23 cellular contexts compared by ENCODE assay signal in genomic region chr12:981176-981828, GRCh38. TPM values are rescaled to one million over a fixed set of nuclear protein-coding genes. Genes with fewer than 3 reads are reported as not detected.
A peak's percentile ranks its signal among the peaks of the same experiment; 100 is the strongest.
DNase-seq lines count a peak whose midpoint lies in the region; ATAC-seq, FAIRE-seq and TF ChIP-seq lines count a peak whose summit lies in the region.
"Had no signal": no experiment of that assay in that cellular context is flagged by ENCODE, and none has a peak within 500 bp of the region (broad histone marks: within the 10 kb centered on the region; RNA-seq: fewer than 3 reads in every experiment).

No MANE protein-coding gene starts in this region.

- H3K4me3 Mint-ChIP-seq in stimulated activated naive CD8-positive, alpha-beta T cell treated with anti-CD3 and anti-CD28 coated beads, Interleukin-15, amount 100 ng/mL, for 72 hours = no peak overlapping the region
- no peak overlapping the region for H3K4me3 Mint-ChIP-seq in activated naive CD4-positive, alpha-beta T cell treated with anti-CD3 and anti-CD28 coated beads for 36 hours
- H3K4me3 Mint-ChIP-seq: activated CD8-positive, alpha-beta T cell treated with anti-CD3 and anti-CD28 coated beads for 36 hours; CD8-positive, alpha-beta T cell; nephron progenitor cell had no signal

- no peaks in the 10 kb centered on the region for H3K79me2 ChIP-seq in endothelial cell of umbilical vein (ENCODE audit: control insufficient read depth, insufficient read depth, low read length)

- H3K4me3 ChIP-seq in endothelial cell of umbilical vein (replicated peaks in 1 of 3; ENCODE audit: insufficient read depth in 1 of 3, low read depth in 1 of 3, low read length in 3 of 3) = no peak overlapping the region
- H3K4me3 ChIP-seq in uterus = no peak overlapping the region
- no peak overlapping the region for H3K4me3 ChIP-seq in HAP-1
- H3K4me3 ChIP-seq: colonic mucosa, prostate gland, spleen, tibial nerve had no signal

- in situ Hi-C loops in HAP-1 (cut with MboI; ENCODE audit: low sequenced_read_pairs) = no loop called here

- H3K27me3 Mint-ChIP-seq in stimulated activated naive CD8-positive, alpha-beta T cell treated with anti-CD3 and anti-CD28 coated beads, Interleukin-15, amount 100 ng/mL, for 72 hours = no peaks in the 10 kb centered on the region
- H3K27me3 Mint-ChIP-seq in activated naive CD4-positive, alpha-beta T cell treated with anti-CD3 and anti-CD28 coated beads for 36 hours (ENCODE audit: low read depth) = no peaks in the 10 kb centered on the region
- H3K27me3 Mint-ChIP-seq: activated CD8-positive, alpha-beta T cell treated with anti-CD3 and anti-CD28 coated beads for 36 hours had no signal

- DNase-seq in stimulated activated naive CD8-positive, alpha-beta T cell treated with anti-CD3 and anti-CD28 coated beads, Interleukin-15, amount 100 ng/mL, for 72 hours = no peak
- no peak for DNase-seq in stimulated activated naive CD8-positive, alpha-beta T cell treated with anti-CD3 and anti-CD28 coated beads, Interleukin-15, Interleukin-2, amounts not matched to agents 100 U/mL and 50 U/mL, for 24 hours
- DNase-seq in RPMI7951 (ENCODE audit: low read depth) (peak; percentile 5), endothelial cell of umbilical vein (ENCODE audit: low read depth, low spot score) (peak; percentile 42), uterus (no peak), HAP-1 (ENCODE audit: low spot score in 2 of 2) (no peak)
- no peak for DNase-seq in activated naive CD4-positive, alpha-beta T cell treated with anti-CD3 and anti-CD28 coated beads for 36 hours
- DNase-seq: activated CD8-positive, alpha-beta T cell treated with anti-CD3 and anti-CD28 coated beads for 36 hours; CD8-positive, alpha-beta T cell; colonic mucosa; head of caudate nucleus; mesendoderm; MV-4-11; NCI-H2029 treated with DMSO at 0.1 percent for 48 hours; NCI-H526 treated with DMSO at 0.1 percent for 48 hours; nephron progenitor cell; RPMI8226; spleen had no signal

- H3K27ac Mint-ChIP-seq in stimulated activated naive CD8-positive, alpha-beta T cell treated with anti-CD3 and anti-CD28 coated beads, Interleukin-15, amount 100 ng/mL, for 72 hours = no peak overlapping the region
- H3K27ac Mint-ChIP-seq in activated naive CD4-positive, alpha-beta T cell treated with anti-CD3 and anti-CD28 coated beads for 36 hours = no peak overlapping the region
- H3K27ac Mint-ChIP-seq: activated CD8-positive, alpha-beta T cell treated with anti-CD3 and anti-CD28 coated beads for 36 hours; CD8-positive, alpha-beta T cell; nephron progenitor cell had no signal

- TF ChIP-seq CTCF in endothelial cell of umbilical vein (IDR thresholded peaks at IDR 0.05; ENCODE audit: extremely low read depth in 1 of 2, insufficient read depth in 1 of 2, low read depth in 1 of 2, low read length in 2 of 2) (no peak), uterus (IDR thresholded peaks at IDR 0.05) (no peak)

- peaks cover 7% of the 10 kb centered on the region for H3K4me1 ChIP-seq in endothelial cell of umbilical vein (ENCODE audit: control insufficient read depth, extremely low read depth, insufficient read depth, low read length)
- H3K4me1 ChIP-seq in uterus = no peaks in the 10 kb centered on the region
- H3K4me1 ChIP-seq in HAP-1 = no peaks in the 10 kb centered on the region
- H3K4me1 ChIP-seq: colonic mucosa, prostate gland, spleen, tibial nerve had no signal

- no peak overlapping the region for H3K27ac ChIP-seq in endothelial cell of umbilical vein (ENCODE audit: insufficient read depth, low read depth, low read length)
- no peak overlapping the region for H3K27ac ChIP-seq in uterus
- H3K27ac ChIP-seq: colonic mucosa, prostate gland, spleen, tibial nerve had no signal

- ATAC-seq in stimulated activated naive CD8-positive, alpha-beta T cell treated with anti-CD3 and anti-CD28 coated beads, Interleukin-15, amount 100 ng/mL, for 72 hours = peak; percentile 72
- no peak for ATAC-seq in stimulated activated naive CD8-positive, alpha-beta T cell treated with anti-CD3 and anti-CD28 coated beads, Interleukin-15, Interleukin-2, amounts not matched to agents 100 U/mL and 50 U/mL, for 24 hours
- no peak for ATAC-seq in GM18873 (IDR thresholded peaks at IDR 0.05; ENCODE audit: low FRiP score, unreplicated experiment)
- ATAC-seq: activated CD8-positive, alpha-beta T cell treated with anti-CD3 and anti-CD28 coated beads for 36 hours; CD8-positive, alpha-beta T cell had no signal

- H3K4me1 Mint-ChIP-seq in stimulated activated naive CD8-positive, alpha-beta T cell treated with anti-CD3 and anti-CD28 coated beads, Interleukin-15, amount 100 ng/mL, for 72 hours = no peaks in the 10 kb centered on the region
- H3K4me1 Mint-ChIP-seq in activated naive CD4-positive, alpha-beta T cell treated with anti-CD3 and anti-CD28 coated beads for 36 hours (ENCODE audit: low read depth) = peaks cover 2% of the 10 kb centered on the region
- H3K4me1 Mint-ChIP-seq: nephron progenitor cell had no signal

- H4K20me1 ChIP-seq in endothelial cell of umbilical vein (replicated peaks; ENCODE audit: control insufficient read depth, extremely low read depth, insufficient read depth, low read length) = no peaks in the 10 kb centered on the region

- no TSS peak for BruUV-seq in endothelial cell of umbilical vein (replicated peaks; lab: Mats Ljungman, UMichigan)

- TF ChIP-seq POLR2A in endothelial cell of umbilical vein (IDR thresholded peaks at IDR 0.05; ENCODE audit: low read depth, low read length) (no peak), uterus (IDR thresholded peaks at IDR 0.05) (no peak)

- POLR2A ChIA-PET in endothelial cell of umbilical vein (lab: Charles Lee) = interaction anchor here (1.0 kb wide), 1 partner anchor 9 kb away, joined by 3 read pairs; no protein-coding TSS in a partner anchor

- H3K4me2 ChIP-seq in endothelial cell of umbilical vein (ENCODE audit: insufficient read depth, low read length) = peak overlapping the region; percentile 44

- no peaks in the 10 kb centered on the region for H3K36me3 ChIP-seq in endothelial cell of umbilical vein (ENCODE audit: control insufficient read depth in 2 of 2, extremely low read depth in 1 of 2, insufficient read depth in 2 of 2, low read length in 2 of 2)
- no peaks in the 10 kb centered on the region for H3K36me3 ChIP-seq in uterus
- no peaks in the 10 kb centered on the region for H3K36me3 ChIP-seq in HAP-1 (replicated peaks)
- H3K36me3 ChIP-seq: colonic mucosa, prostate gland, spleen had no signal

- no peaks in the 10 kb centered on the region for H3K9me3 Mint-ChIP-seq in stimulated activated naive CD8-positive, alpha-beta T cell treated with anti-CD3 and anti-CD28 coated beads, Interleukin-15, amount 100 ng/mL, for 72 hours
- no peaks in the 10 kb centered on the region for H3K9me3 Mint-ChIP-seq in activated naive CD4-positive, alpha-beta T cell treated with anti-CD3 and anti-CD28 coated beads for 36 hours
- H3K9me3 Mint-ChIP-seq: activated CD8-positive, alpha-beta T cell treated with anti-CD3 and anti-CD28 coated beads for 36 hours; CD8-positive, alpha-beta T cell had no signal

- intact Hi-C loops in endothelial cell of umbilical vein (cut with micrococcal nuclease) (no loop called here), uterus (cut with DNase I; ENCODE audit: low total_unique reads) (no loop called here)
- intact Hi-C loops in activated naive CD4-positive, alpha-beta T cell treated with anti-CD3 and anti-CD28 coated beads for 36 hours (cut with micrococcal nuclease) = no loop called here

- no peak overlapping the region for H2AFZ ChIP-seq in endothelial cell of umbilical vein (ENCODE audit: low read depth, low read length)

- H3K9ac ChIP-seq in endothelial cell of umbilical vein (replicated peaks; ENCODE audit: extremely low read depth, insufficient read depth, low read length) = no peak overlapping the region

- dilution Hi-C loops in endothelial cell of umbilical vein (cut with MboI; ENCODE audit: extremely low pct_ligation_motif_present, low sequenced_read_pairs) = no loop called here

- H3K9me1 ChIP-seq in endothelial cell of umbilical vein (replicated peaks; ENCODE audit: control insufficient read depth, extremely low read depth, insufficient read depth, low read length) = no peaks in the 10 kb centered on the region

- CTCF ChIA-PET in endothelial cell of umbilical vein (lab: Charles Lee) = interaction anchor here (0.9 to 1.9 kb wide), 6 partner anchors 8 to 112 kb away, joined by 3 to 10 read pairs (median 4); partner anchors contain the start of genes ERC1 and RAD52
- CTCF ChIA-PET in activated naive CD4-positive, alpha-beta T cell treated with anti-CD3 and anti-CD28 coated beads for 36 hours (lab: Charles Lee) = interaction anchor here (1.0 to 1.1 kb wide), 2 partner anchors 112 to 136 kb away, joined by 3 read pairs; no protein-coding TSS in a partner anchor

- H3K36me3 Mint-ChIP-seq in activated naive CD4-positive, alpha-beta T cell treated with anti-CD3 and anti-CD28 coated beads for 36 hours (ENCODE audit: low read depth) = no peaks in the 10 kb centered on the region
- H3K36me3 Mint-ChIP-seq: CD8-positive, alpha-beta T cell had no signal

- peak; percentile 78 for FAIRE-seq in endothelial cell of umbilical vein (lab: Jason Lieb, UNC)
- FAIRE-seq: H54, islet of Langerhans had no signal

- no peaks in the 10 kb centered on the region for H3K27me3 ChIP-seq in endothelial cell of umbilical vein (ENCODE audit: control insufficient read depth in 2 of 2, insufficient read depth in 2 of 2, low read length in 2 of 2)
- no peaks in the 10 kb centered on the region for H3K27me3 ChIP-seq in uterus
- H3K27me3 ChIP-seq in HAP-1 (ENCODE audit: low read depth) = no peaks in the 10 kb centered on the region
- H3K27me3 ChIP-seq: colonic mucosa, spleen, tibial nerve had no signal

- H3K9me3 ChIP-seq in endothelial cell of umbilical vein (replicated peaks; ENCODE audit: control insufficient read depth, insufficient read depth, low read length) (no peaks in the 10 kb centered on the region), uterus (no peaks in the 10 kb centered on the region), HAP-1 (no peaks in the 10 kb centered on the region)
- H3K9me3 ChIP-seq: colonic mucosa, prostate gland, spleen, tibial nerve had no signal

RNA-seq across cellular contexts. Expression of gene ERC1, which starts 9.7 kb away (rescaled TPM):
- 9.7 and 11.7 TPM in 2 replicates for total RNA-seq in RPMI7951 (2014; rRNA removed; shearing (Covaris generic))
- total RNA-seq in endothelial cell of umbilical vein (60.0 and 66.1 TPM in 2 replicates), uterus (100 to 1,000 TPM in 1 of 4 donors, 10 to 100 TPM in 3; 28.9 to 106 (median 43.6) TPM)
- 11.7 and 17.5 TPM in 2 replicates for polyA plus RNA-seq in endothelial cell of umbilical vein
- 11.0 and 11.7 TPM in 2 replicates for polyA plus RNA-seq in endothelial cell of umbilical vein (2011; cell fraction: cytosol; rRNA removed)
- polyA plus RNA-seq in endothelial cell of umbilical vein (2011; cell fraction: nucleus; rRNA removed) = 20.5 and 27.6 TPM in 2 replicates
- 17.5 and 19.1 TPM in 2 replicates for polyA plus RNA-seq in endothelial cell of umbilical vein (2012)
- polyA minus RNA-seq in endothelial cell of umbilical vein = 87.6 and 103 TPM in 2 replicates
- polyA minus RNA-seq in endothelial cell of umbilical vein (2011; cell fraction: cytosol; rRNA and poly(A)+ RNA removed) = 29.7 TPM
- polyA minus RNA-seq in endothelial cell of umbilical vein (2011; cell fraction: nucleus; rRNA and poly(A)+ RNA removed) = 95.6 and 95.8 TPM in 2 replicates
- 10 to 100 TPM; 17.4 to 20.7 TPM for total RNA-seq in activated naive CD4-positive, alpha-beta T cell treated with anti-CD3 and anti-CD28 coated beads for 36 hours

RNA-seq across cellular contexts. Expression of gene RAD52, which starts 31.8 kb away (rescaled TPM):
- total RNA-seq in RPMI7951 (2014; rRNA removed; shearing (Covaris generic)) = 4.4 and 4.8 TPM in 2 replicates
- 10.2 and 16.1 TPM in 2 replicates for total RNA-seq in endothelial cell of umbilical vein
- polyA plus RNA-seq in endothelial cell of umbilical vein = 9.4 and 9.5 TPM in 2 replicates
- polyA plus RNA-seq in endothelial cell of umbilical vein (2011; cell fraction: cytosol; rRNA removed) = 7.5 and 8.5 TPM in 2 replicates
- polyA plus RNA-seq in endothelial cell of umbilical vein (2011; cell fraction: nucleus; rRNA removed) = 41.8 and 46.4 TPM in 2 replicates
- 7.5 and 7.8 TPM in 2 replicates for polyA plus RNA-seq in endothelial cell of umbilical vein (2012)
- 24.8 and 25.4 TPM in 2 replicates for polyA minus RNA-seq in endothelial cell of umbilical vein
- 10.8 TPM for polyA minus RNA-seq in endothelial cell of umbilical vein (2011; cell fraction: cytosol; rRNA and poly(A)+ RNA removed)
- polyA minus RNA-seq in endothelial cell of umbilical vein (2011; cell fraction: nucleus; rRNA and poly(A)+ RNA removed) = 19.3 and 20.5 TPM in 2 replicates
- total RNA-seq in uterus = 10 to 100 TPM in 3 of 4 donors, 1 to 10 TPM in 1; 2.4 to 47.4 (median 25.7) TPM
- total RNA-seq in activated naive CD4-positive, alpha-beta T cell treated with anti-CD3 and anti-CD28 coated beads for 36 hours = 10 to 100 TPM; 15.6 to 17.9 TPM

Comparison
In these comparisons a context has a peak if more than half of its experiments do, and no peak if none do; other contexts are left out.
1. DNase-seq: peak in RPMI7951 (single experiment) and endothelial cell of umbilical vein (single experiment); none in stimulated activated naive CD8-positive, alpha-beta T cell treated with anti-CD3 and anti-CD28 coated beads, Interleukin-15, amount 100 ng/mL, for 72 hours (0 of 2), stimulated activated naive CD8-positive, alpha-beta T cell treated with anti-CD3 and anti-CD28 coated beads, Interleukin-15, Interleukin-2, amounts not matched to agents 100 U/mL and 50 U/mL, for 24 hours (single experiment), uterus (0 of 2), HAP-1 (0 of 2) and activated naive CD4-positive, alpha-beta T cell treated with anti-CD3 and anti-CD28 coated beads for 36 hours (single experiment).